In genomic region chr1:168348146-168348709, GRCh38 we compare ENCODE assay signal across 8 cellular contexts.
DNase-seq lines count a peak whose midpoint lies in the region; ATAC-seq and TF ChIP-seq lines count a peak whose summit lies in the region.

No MANE protein-coding gene starts in this region.

- H3K9me3 ChIP-seq in Panc1 (ENCODE audit: control insufficient read depth, insufficient read depth, low read depth, low read length) = no peaks in the 10 kb centered on the region
- H3K9me3 ChIP-seq in effector memory CD4-positive, alpha-beta T cell (ENCODE audit: control insufficient read depth, low read length) = no peaks in the 10 kb centered on the region

- no peaks in the 10 kb centered on the region for H3K27me3 ChIP-seq in Panc1 (ENCODE audit: control insufficient read depth, insufficient read depth, low read length)
- H3K27me3 ChIP-seq in effector memory CD4-positive, alpha-beta T cell (replicated peaks; ENCODE audit: control insufficient read depth, insufficient read depth, low read length, poor library complexity, severe bottlenecking) = no peaks in the 10 kb centered on the region

- TF ChIP-seq CTCF in Panc1 (IDR thresholded peaks at IDR 0.05) = no peak
- no peak for TF ChIP-seq CTCF in GM13976 (IDR thresholded peaks at IDR 0.05; ENCODE audit: borderline replicate concordance, control extremely low read depth, extremely low read depth, insufficient read depth, missing control alignments)

- CTCF ChIA-PET in Panc1 (lab: Charles Lee) = no interaction called here

- intact Hi-C loops in Panc1 (cut with micrococcal nuclease; ENCODE audit: unreplicated experiment) = no loop called here

- H3K4me1 ChIP-seq in Panc1 (ENCODE audit: control insufficient read depth, insufficient read depth, low read length) = no peaks in the 10 kb centered on the region
- peaks cover 1% of the 10 kb centered on the region for H3K4me1 ChIP-seq in effector memory CD4-positive, alpha-beta T cell (ENCODE audit: control insufficient read depth, insufficient read depth, low read length, poor library complexity, severe bottlenecking)

- POLR2A ChIA-PET in Panc1 (lab: Charles Lee) = interaction anchor here (0.6 to 0.7 kb wide), 2 partner anchors 35 to 255 kb away, joined by 3 to 6 read pairs; no protein-coding TSS in a partner anchor

- H3K36me3 ChIP-seq in Panc1 (ENCODE audit: control insufficient read depth, insufficient read depth, low read length) = no peaks in the 10 kb centered on the region
- no peaks in the 10 kb centered on the region for H3K36me3 ChIP-seq in effector memory CD4-positive, alpha-beta T cell (ENCODE audit: control insufficient read depth, insufficient read depth, low read length)

- H3K4me3 ChIP-seq in Panc1 (ENCODE audit: low read depth in 2 of 2, low read length in 2 of 2) = peak overlapping the region; percentile 41 to 77
- H3K4me3 ChIP-seq in effector memory CD4-positive, alpha-beta T cell (ENCODE audit: insufficient read depth, low read depth, low read length, poor library complexity, severe bottlenecking) = peak overlapping the region; percentile 48
- H3K4me3 ChIP-seq in skin epidermis = peak overlapping the region in 6 of 7 experiments; percentile 10 to 32 (median 24)

- ATAC-seq in Panc1 = no peak

- BruUV-seq in Panc1 (replicated peaks; lab: Mats Ljungman, UMichigan) = no TSS peak

- peak; percentile 66 for DNase-seq in NCI-H748 (lab: John Stamatoyannopoulos, UW; ENCODE audit: unreplicated experiment)
- DNase-seq in NCI-H748 treated with DMSO at 0.1 percent for 48 hours (lab: John Stamatoyannopoulos, UW) = no peak
- no peak for DNase-seq in Panc1 (ENCODE audit: low read depth, low spot score)
- DNase-seq in effector memory CD4-positive, alpha-beta T cell = no peak
- no peak for DNase-seq in epidermal melanocyte (ENCODE audit: insufficient read length, low spot score)
- no peak for DNase-seq in GM13976 (ENCODE audit: low spot score)
- DNase-seq in COR-L47 (lab: John Stamatoyannopoulos, UW) = no peak

- H3K27ac ChIP-seq in Panc1 (ENCODE audit: low read length) (peak overlapping the region; percentile 62), skin epidermis (peak overlapping the region in 1 of 21 experiments; percentile 62)
- H3K27ac ChIP-seq in effector memory CD4-positive, alpha-beta T cell (ENCODE audit: insufficient read depth, low read length, poor library complexity, severe bottlenecking) = no peak overlapping the region

- in situ Hi-C loops in Panc1 (cut with HindIII; ENCODE audit: low pct_unique_long_range_greater_than_20kb, low sequenced_read_pairs) = no loop called here
- in situ Hi-C loops in GM13976 (cut with MboI; ENCODE audit: low sequenced_read_pairs, unreplicated experiment) = loop anchor here (25.0 kb wide), 1 partner anchor 239 kb away; the partner anchor contains the start of gene XCL1
